8 cellular contexts compared by ENCODE assay signal in genomic region chr2:206212673-206213513, GRCh38. TPM values are rescaled to one million over a fixed set of nuclear protein-coding genes. Genes with fewer than 3 reads are reported as not detected.
A peak's percentile ranks its signal among the peaks of the same experiment; 100 is the strongest.
DNase-seq lines count a peak whose midpoint lies in the region; ATAC-seq and TF ChIP-seq lines count a peak whose summit lies in the region.
"Had no signal": no experiment of that assay in that cellular context is flagged by ENCODE, and none has a peak within 500 bp of the region (broad histone marks: within the 10 kb centered on the region; RNA-seq: fewer than 3 reads in every experiment).

No MANE protein-coding gene starts in this region.

- no peaks in the 10 kb centered on the region for H3K27me3 ChIP-seq in H9 (ENCODE audit: insufficient read depth, low read length)
- H3K27me3 ChIP-seq: tibial artery had no signal

- no CpG with 5 or more reads among the region's 10 CpGs for WGBS in H9 (ENCODE audit: extremely low coverage, insufficient read length, low lambda C conversion rate)

- no peak overlapping the region for H3K23ac ChIP-seq in H9 (ENCODE audit: insufficient read length, low read depth, low read length)

- H3K4me1 Mint-ChIP-seq in H9 = peaks cover 42 to 43% of the 10 kb centered on the region in 2 experiments

- H3K56ac ChIP-seq in H9 (ENCODE audit: insufficient read length, low read depth, low read length) = no peak overlapping the region

- H4K20me1 ChIP-seq in H9 (ENCODE audit: control insufficient read depth, insufficient read depth, insufficient read length) = no peaks in the 10 kb centered on the region

- H2AK5ac ChIP-seq in H9 (ENCODE audit: insufficient read length, low read length) = no peak overlapping the region

- H2BK20ac ChIP-seq in H9 (ENCODE audit: low read depth, low read length, poor library complexity, severe bottlenecking) = no peak overlapping the region

- H3K4ac ChIP-seq in H9 (ENCODE audit: low read depth, low read length) = no peak overlapping the region

- H3K9me3 ChIP-seq in H9 (ENCODE audit: control insufficient read depth, low read depth, low read length) = no peaks in the 10 kb centered on the region
- H3K9me3 ChIP-seq: tibial artery had no signal

- H3K79me2 ChIP-seq in H9 (ENCODE audit: insufficient read depth, low read length) = no peaks in the 10 kb centered on the region

- H3K14ac ChIP-seq in H9 (ENCODE audit: insufficient read depth, low read length) = no peak overlapping the region; the same call in 1 of the 2 replicates

- TF ChIP-seq CTCF in H9 (conservative IDR thresholded peaks at IDR 0.05) (0 out of 3 replicates have a peak, but pooled peaks have one; percentile 15), fibroblast of pulmonary artery (IDR thresholded peaks at IDR 0.05; ENCODE audit: low read length, missing control alignments) (no peak)

- H3K27ac Mint-ChIP-seq in H9 = peak overlapping the region; percentile 53 to 59 (median 54)

- no peak overlapping the region for H3T11ph ChIP-seq in H9 (ENCODE audit: low read length)

- H2BK120ac ChIP-seq in H9 (ENCODE audit: low read depth, low read length, poor library complexity, severe bottlenecking) = no peak overlapping the region

- peaks cover 6% of the 10 kb centered on the region; the same call in 1 of the 2 replicates for H3K4me1 ChIP-seq in H9 (ENCODE audit: insufficient read depth, low read length)

- no peaks in the 10 kb centered on the region for H3K79me1 ChIP-seq in H9 (ENCODE audit: insufficient read depth, low read depth, low read length, poor library complexity, severe bottlenecking)

- peak overlapping the region; percentile 63 for H3K27ac ChIP-seq in H9 (ENCODE audit: insufficient read length, low read depth, low read length)
- H3K27ac ChIP-seq: tibial artery had no signal

- no peak overlapping the region for H2BK5ac ChIP-seq in H9 (ENCODE audit: insufficient read length, low read length)

- no peaks in the 10 kb centered on the region for H3K27me3 Mint-ChIP-seq in H9 (ENCODE audit: low read depth)

- no peak overlapping the region for H2BK12ac ChIP-seq in H9 (ENCODE audit: insufficient read length, low read depth, low read length)

- H3K4me3 Mint-ChIP-seq in H9 = peak overlapping the region; percentile 7 to 70; a peak in 4 of 5 replicates

- intact Hi-C loops in sciatic nerve (cut with DNase I) (no loop called here), left colon (cut with DNase I, micrococcal nuclease) (no loop called here)

- H3K4me3 ChIP-seq in fibroblast of pulmonary artery (replicated peaks; ENCODE audit: low read depth, low read length) = peak overlapping the region; percentile 48
- H3K4me3 ChIP-seq: tibial artery had no signal

- DNase-seq in H9 = no peak
- peak; percentile 28 for DNase-seq in NCI-H748 treated with DMSO at 0.1 percent for 48 hours (lab: John Stamatoyannopoulos, UW)
- DNase-seq in fibroblast of pulmonary artery (ENCODE audit: low read depth) = peak; percentile 64
- no peak for DNase-seq in sciatic nerve (ENCODE audit: low spot score)
- no peak for DNase-seq in medulla oblongata (ENCODE audit: extremely low spot score)
- DNase-seq in left colon = no peak
- DNase-seq: tibial artery had no signal

- ATAC-seq in sciatic nerve (peak; percentile 20), HG03439 (IDR thresholded peaks at IDR 0.05; ENCODE audit: unreplicated experiment) (no peak), left colon (no peak)

- H4K5ac ChIP-seq in H9 (ENCODE audit: insufficient read length, low read depth, low read length) = no peak overlapping the region

- H4K8ac ChIP-seq in H9 (replicated peaks; ENCODE audit: insufficient read length, low read depth, low read length) = no peak overlapping the region

- peak overlapping the region; percentile 91 for H2AFZ ChIP-seq in H9 (ENCODE audit: low read length)

- H3K18ac ChIP-seq in H9 (ENCODE audit: insufficient read length, low read depth, low read length) = no peak overlapping the region

- H2BK15ac ChIP-seq in H9 (ENCODE audit: low read depth, low read length) = no peak overlapping the region

- H3K9me3 Mint-ChIP-seq in H9 = no peaks in the 10 kb centered on the region; a peak in 1 of 5 replicates

- no peaks in the 10 kb centered on the region for H3K23me2 ChIP-seq in H9 (ENCODE audit: insufficient read length, low read depth, low read length, poor library complexity, severe bottlenecking)

- H3K9ac ChIP-seq in H9 (ENCODE audit: extremely low read depth, insufficient read length, low read length) = no peak overlapping the region

- H3K36me3 Mint-ChIP-seq in H9 (ENCODE audit: insufficient read depth in 1 of 3, low read depth in 3 of 3) = peaks cover 0 to 2% (median 0%) of the 10 kb centered on the region in 3 experiments; a peak in 1 of 7 replicates

- H3K4me2 ChIP-seq in H9 (ENCODE audit: insufficient read depth, insufficient read length, low read length) = peak overlapping the region; percentile 40

- H4K91ac ChIP-seq in H9 (ENCODE audit: insufficient read length, low read depth, low read length) = no peak overlapping the region

RNA-seq across cellular contexts. Expression of gene EEF1B2, which starts 53.2 kb away (rescaled TPM):
- 763 and 768 TPM in 2 replicates for total RNA-seq in H9 (2021)
- total RNA-seq in sciatic nerve = 315 TPM
- 100 to 1,000 TPM; 441 to 460 TPM for total RNA-seq in left colon

RNA-seq across cellular contexts. Expression of gene NDUFS1, which starts 53.6 kb away (rescaled TPM):
- total RNA-seq in H9 (2021) = 102 and 103 TPM in 2 replicates
- 73.7 TPM for total RNA-seq in sciatic nerve
- 100 to 1,000 TPM; 169 to 190 TPM for total RNA-seq in left colon

Comparison
In these comparisons a context has a peak if more than half of its experiments do, and no peak if none do; other contexts are left out.
1. DNase-seq: peak in NCI-H748 treated with DMSO at 0.1 percent for 48 hours (single experiment) and fibroblast of pulmonary artery (single experiment); none in H9 (single experiment), sciatic nerve (single experiment), medulla oblongata (single experiment) and left colon (0 of 2).